Comparison of ENCODE assay signal across 35 cellular contexts in genomic region chr3:26346497-26346896, GRCh38.
"Had no signal": no experiment of that assay in that cellular context is flagged by ENCODE, and none has a peak within 500 bp of the region (broad histone marks: within the 10 kb centered on the region; RNA-seq: fewer than 3 reads in every experiment).

No MANE protein-coding gene starts in this region.

- H3K9me3 ChIP-seq: MG63 had no signal

- H3K27me3 ChIP-seq: MG63 had no signal

- DNase-seq: Karpas-422, Kasumi-1, MG63, MM.1S, MV-4-11, NCI-H1048, NCI-H1092, NCI-H1092 treated with DMSO at 0.1 percent for 48 hours, NCI-H1105, NCI-H1105 treated with DMSO at 0.1 percent for 48 hours, NCI-H1417, NCI-H1417 treated with DMSO at 0.1 percent for 48 hours, NCI-H1436, NCI-H1436 treated with DMSO at 0.1 percent for 48 hours, NCI-H146, NCI-H1694, NCI-H1694 treated with DMSO at 0.1 percent for 48 hours, NCI-H187, NCI-H187 treated with DMSO at 0.1 percent for 48 hours, NCI-H1930, NCI-H2029, NCI-H2029 treated with DMSO at 0.1 percent for 48 hours, NCI-H2081, NCI-H2081 treated with DMSO at 0.1 percent for 48 hours, NCI-H2107, NCI-H2171, NCI-H2171 treated with DMSO at 0.1 percent for 48 hours, NCI-H2227 treated with DMSO at 0.1 percent for 48 hours, NCI-H226, NCI-H345, NCI-H446, NCI-H446 treated with DMSO at 0.1 percent for 48 hours, NCI-H510A, NCI-H510A treated with DMSO at 0.1 percent for 48 hours, NCI-H524 had no signal

- H3K4me3 ChIP-seq: MG63 had no signal

- H3K36me3 ChIP-seq: MG63 had no signal
